Comparison of ENCODE assay signal across 9 cellular contexts in the genomic region with DNA sequence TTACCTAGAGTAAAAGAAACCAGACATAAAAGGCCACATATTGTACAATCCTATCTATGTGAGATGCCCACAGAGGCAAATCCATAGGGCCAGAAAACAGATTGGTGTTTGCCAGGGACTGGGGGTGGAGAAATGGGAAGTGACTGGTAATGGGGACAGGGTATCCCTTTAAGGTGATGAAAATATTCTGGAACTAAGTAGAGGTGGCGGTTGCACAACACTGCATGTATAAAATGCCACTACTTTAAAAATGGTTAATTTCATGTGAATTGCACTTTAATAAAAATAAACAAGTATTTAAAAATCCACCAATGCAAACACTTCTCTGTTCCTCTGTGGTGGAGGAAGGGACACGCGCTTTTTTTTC. TPM values are rescaled to one million over a fixed set of nuclear protein-coding genes. Genes with fewer than 3 reads are reported as not detected.
A peak's percentile ranks its signal among the peaks of the same experiment; 100 is the strongest.
DNase-seq lines count a peak whose midpoint lies in the region; ATAC-seq and TF ChIP-seq lines count a peak whose summit lies in the region.
"Had no signal": no experiment of that assay in that cellular context is flagged by ENCODE, and none has a peak within 500 bp of the region (broad histone marks: within the 10 kb centered on the region; RNA-seq: fewer than 3 reads in every experiment).

No MANE protein-coding gene starts in this region.

- H3K9me3 ChIP-seq in adipocyte (ENCODE audit: control insufficient read depth, low read length): no peaks in the 10 kb centered on the region
- H3K9me3 ChIP-seq in spleen: no peaks in the 10 kb centered on the region
- H3K9me3 ChIP-seq in OCI-LY7 (ENCODE audit: low read length): no peaks in the 10 kb centered on the region

- H3K4me2 ChIP-seq in OCI-LY7 (ENCODE audit: low read length): no peak overlapping the region

- TF ChIP-seq CTCF in HFFc6 (IDR thresholded peaks at IDR 0.05) (no peak), spleen (IDR thresholded peaks at IDR 0.05 in 8 of 11, conservative IDR thresholded peaks at IDR 0.05 in 3 of 11) (no peak), OCI-LY7 (conservative IDR thresholded peaks at IDR 0.05; ENCODE audit: low read length) (no peak)

- 14 to 26% (median 20%) methylated on average over 3 of the region's 3 CpGs for WGBS in spleen, 5 donors

- peak overlapping the region; percentile 83 for H3K4me3 Mint-ChIP-seq in HFFc6

- H3K4me3 ChIP-seq in adipocyte (ENCODE audit: low read length) (peak overlapping the region; percentile 63), spleen (peak overlapping the region in 3 of 8 donors; percentile 17 to 55 (median 25)), OCI-LY7 (ENCODE audit: low read depth, low read length, poor library complexity, severe bottlenecking) (no peak overlapping the region)

- no peaks in the 10 kb centered on the region for H3K79me2 ChIP-seq in OCI-LY7 (ENCODE audit: insufficient read depth, low read depth, low read length)

- POLR2A ChIA-PET in OCI-LY7 (lab: Charles Lee): no interaction called here

- no peaks in the 10 kb centered on the region for H3K36me3 ChIP-seq in adipocyte (ENCODE audit: control insufficient read depth, insufficient read depth, low read length, severe bottlenecking)
- no peaks in the 10 kb centered on the region for H3K36me3 ChIP-seq in spleen
- no peaks in the 10 kb centered on the region for H3K36me3 ChIP-seq in OCI-LY7 (ENCODE audit: insufficient read depth, low read length)

- ATAC-seq in HG02642 (IDR thresholded peaks at IDR 0.05; ENCODE audit: poor library complexity, unreplicated experiment) (no peak), GM18861 (IDR thresholded peaks at IDR 0.05; ENCODE audit: unreplicated experiment) (no peak)

- H3K9me2 ChIP-seq in OCI-LY7 (ENCODE audit: insufficient read depth, low read length): no peaks in the 10 kb centered on the region

- CTCF ChIA-PET in OCI-LY7 (lab: Charles Lee; ENCODE audit: unreplicated experiment): no interaction called here

- peaks cover 14% of the 10 kb centered on the region for H3K4me1 ChIP-seq in adipocyte (ENCODE audit: control insufficient read depth, insufficient read depth, low read length)
- peaks cover 24 to 91% (median 58%) of the 10 kb centered on the region in 6 donors for H3K4me1 ChIP-seq in spleen
- H3K4me1 ChIP-seq in OCI-LY7 (ENCODE audit: insufficient read depth, low read length, poor library complexity, severe bottlenecking): peaks cover 20% of the 10 kb centered on the region

- H3K27ac ChIP-seq in spleen (peak overlapping the region; percentile 55 to 95 (median 91)), OCI-LY7 (ENCODE audit: low read depth, low read length, poor library complexity, severe bottlenecking) (no peak overlapping the region)

- H3K9ac ChIP-seq in adipocyte (ENCODE audit: low read length): peak overlapping the region; percentile 74

- BruUV-seq in OCI-LY7 (replicated peaks; lab: Mats Ljungman, UMichigan): no TSS peak

- H3K27me3 ChIP-seq in adipocyte (replicated peaks; ENCODE audit: control insufficient read depth, insufficient read depth, low read length) (peaks cover 19% of the 10 kb centered on the region), spleen (replicated peaks in 1 of 7) (peaks cover 0 to 5% (median 0%) of the 10 kb centered on the region in 7 donors)

- TF ChIP-seq POLR2A in spleen (IDR thresholded peaks at IDR 0.05): no peak

- H4K20me1 ChIP-seq in OCI-LY7 (ENCODE audit: insufficient read depth, low read length): no peaks in the 10 kb centered on the region

- intact Hi-C loops in spleen (cut with DNase I; ENCODE audit: low total_unique reads) (no loop called here), OCI-LY7 (cut with micrococcal nuclease; ENCODE audit: unreplicated experiment) (no loop called here)

- no peak overlapping the region for H2AFZ ChIP-seq in OCI-LY7 (ENCODE audit: low read length)

- H3K36me3 Mint-ChIP-seq in HFFc6 (ENCODE audit: low read depth): no peaks in the 10 kb centered on the region

- peaks cover 34% of the 10 kb centered on the region for H3K4me1 Mint-ChIP-seq in HFFc6 (ENCODE audit: low read depth)

- DNase-seq in HFFc6 (no peak), adipocyte (ENCODE audit: low read depth) (peak; percentile 15), iris pigment epithelial cell (ENCODE audit: low read depth) (peak; percentile 47), spleen (no peak), Ammon's horn (ENCODE audit: low spot score) (no peak), OCI-LY7 (ENCODE audit: low spot score) (no peak)
- DNase-seq: NCI-H524 had no signal

- peak overlapping the region; percentile 91 for H3K27ac Mint-ChIP-seq in HFFc6

- H3K27me3 Mint-ChIP-seq in HFFc6 (ENCODE audit: insufficient read depth): peaks cover 27% of the 10 kb centered on the region

- H3K9me3 Mint-ChIP-seq in HFFc6: no peaks in the 10 kb centered on the region

RNA-seq across cellular contexts. Expression of gene KLF2, which starts 41.5 kb away (rescaled TPM):
- total RNA-seq in HFFc6 (2021; fragmentation: NEBNext Ultra II Directional; extraction: Animal tissue kit (Norgen Biotek cat#: 25700)): 10 to 100 TPM; 26.4 to 36.8 (median 32.4) TPM
- total RNA-seq in spleen (100 to 1,000 TPM in 6 of 7 donors, 10 to 100 TPM in 1; 86.0 to 179 (median 106) TPM), OCI-LY7 (2022) (6.2 and 8.2 TPM in 2 replicates)
- polyA plus RNA-seq in spleen: 10 to 100 TPM in 2 of 3 donors, 1 to 10 TPM in 1; 9.7 to 27.1 (median 19.5) TPM
- 4.5 and 8.6 TPM in 2 replicates for total RNA-seq in OCI-LY7 (2014; rRNA removed; shearing (Covaris generic))

Comparison
In these comparisons a context has a peak if more than half of its experiments do, and no peak if none do; other contexts are left out.
1. DNase-seq: peak in adipocyte (single experiment) and iris pigment epithelial cell (single experiment); none in HFFc6 (single experiment), spleen (single experiment), Ammon's horn (single experiment) and OCI-LY7 (single experiment).